In the genomic region with DNA sequence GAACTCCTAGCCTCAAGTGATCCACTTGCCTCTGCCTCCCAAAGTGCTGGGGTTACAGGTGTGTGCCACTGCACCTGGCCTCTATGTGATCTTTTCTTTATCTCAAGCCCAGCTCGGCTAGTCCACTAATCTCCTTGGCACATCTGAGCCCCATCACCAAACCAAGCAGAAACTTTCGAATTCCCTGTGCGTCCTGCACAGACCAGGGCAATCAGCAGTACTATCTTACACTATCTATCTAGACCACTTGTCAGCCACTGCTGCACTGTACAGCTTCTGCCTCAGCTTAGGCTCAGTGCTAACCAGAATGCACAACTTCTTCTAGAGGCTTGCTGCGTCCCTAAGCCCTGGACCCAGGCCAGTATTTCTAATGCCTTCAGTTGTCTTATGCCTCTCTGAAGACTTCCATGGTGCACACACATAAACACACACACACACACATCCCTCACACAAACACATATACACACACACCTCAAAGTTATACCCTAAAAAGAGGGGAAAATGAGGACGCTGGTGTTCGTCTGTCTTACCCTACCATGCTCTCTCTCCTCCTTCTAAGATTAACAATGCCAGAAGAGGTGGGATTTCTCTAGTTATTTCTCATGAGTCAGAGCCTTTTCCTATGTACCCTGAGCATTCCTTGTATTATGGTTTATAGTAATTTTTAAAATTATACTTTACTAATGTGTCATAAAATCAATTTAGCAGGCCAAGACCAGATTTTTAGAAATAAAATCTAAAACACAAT, we compare ENCODE assay signal across 21 cellular contexts. TPM values are rescaled to one million over a fixed set of nuclear protein-coding genes. Genes with fewer than 3 reads are reported as not detected.
"Had no signal": no experiment of that assay in that cellular context is flagged by ENCODE, and none has a peak within 500 bp of the region (broad histone marks: within the 10 kb centered on the region; RNA-seq: fewer than 3 reads in every experiment).

No MANE protein-coding gene starts in this region.

- H3K4me1 Mint-ChIP-seq: naive B cell; stimulated activated naive CD8-positive, alpha-beta T cell treated with anti-CD3 and anti-CD28 coated beads, Interleukin-15, amount 100 ng/mL, for 72 hours had no signal

- H3K27me3 Mint-ChIP-seq: stimulated activated naive CD8-positive, alpha-beta T cell treated with anti-CD3 and anti-CD28 coated beads, Interleukin-15, amount 100 ng/mL, for 72 hours had no signal

- DNase-seq: dorsolateral prefrontal cortex; effector CD8-positive, alpha-beta T cell; esophagus squamous epithelium; foreskin fibroblast; left colon; mesendoderm; naive B cell; psoas muscle; retina; spleen; stimulated activated CD4-positive, alpha-beta T cell treated with anti-CD3 and anti-CD28 coated beads, Interleukin-15, amount 100 ng/mL, for 24 hours; stimulated activated CD4-positive, alpha-beta T cell treated with anti-CD3 and anti-CD28 coated beads, Interleukin-1b, Interleukin-23, amount 100 ng/mL, for 48 hours; stimulated activated CD4-positive, alpha-beta T cell treated with anti-CD3 and anti-CD28 coated beads, Interleukin-4, amount 100 ng/mL, for 24 hours; stimulated activated naive B cell treated with anti-CD40 and anti-IgM and Interleukin-4, amounts not matched to agents 10 μg/mL and 1 μg/mL and 100 μg/mL, for 72 hours; stimulated activated naive CD8-positive, alpha-beta T cell treated with anti-CD3 and anti-CD28 coated beads, Interleukin-15, amount 100 ng/mL, for 72 hours; testis; upper lobe of right lung had no signal

- H3K27ac Mint-ChIP-seq: naive B cell; nephron; stimulated activated naive B cell treated with anti-CD40 and anti-IgM and Interleukin-4, amounts not matched to agents 10 μg/mL and 1 μg/mL and 100 μg/mL, for 72 hours; stimulated activated naive CD8-positive, alpha-beta T cell treated with anti-CD3 and anti-CD28 coated beads, Interleukin-15, amount 100 ng/mL, for 72 hours had no signal

- H3K4me3 Mint-ChIP-seq: naive B cell; nephron; stimulated activated naive B cell treated with anti-CD40 and anti-IgM and Interleukin-4, amounts not matched to agents 10 μg/mL and 1 μg/mL and 100 μg/mL, for 72 hours; stimulated activated naive CD8-positive, alpha-beta T cell treated with anti-CD3 and anti-CD28 coated beads, Interleukin-15, amount 100 ng/mL, for 72 hours had no signal

- ATAC-seq: gastroesophageal sphincter; left colon; psoas muscle; sciatic nerve; stimulated activated naive B cell treated with anti-CD40 and anti-IgM and Interleukin-4, amounts not matched to agents 10 μg/mL and 1 μg/mL and 100 μg/mL, for 72 hours; stimulated activated naive CD8-positive, alpha-beta T cell treated with anti-CD3 and anti-CD28 coated beads, Interleukin-15, amount 100 ng/mL, for 72 hours; upper lobe of right lung had no signal

- H3K9me3 Mint-ChIP-seq: naive B cell; nephron; stimulated activated naive B cell treated with anti-CD40 and anti-IgM and Interleukin-4, amounts not matched to agents 10 μg/mL and 1 μg/mL and 100 μg/mL, for 72 hours; stimulated activated naive CD8-positive, alpha-beta T cell treated with anti-CD3 and anti-CD28 coated beads, Interleukin-15, amount 100 ng/mL, for 72 hours had no signal

- H3K36me3 Mint-ChIP-seq: naive B cell; stimulated activated naive B cell treated with anti-CD40 and anti-IgM and Interleukin-4, amounts not matched to agents 10 μg/mL and 1 μg/mL and 100 μg/mL, for 72 hours had no signal

RNA-seq across cellular contexts. Expression of a gene that starts 59.3 kb away (rescaled TPM):
- total RNA-seq: lung microvascular endothelial cell had no signal
